In the genomic region with DNA sequence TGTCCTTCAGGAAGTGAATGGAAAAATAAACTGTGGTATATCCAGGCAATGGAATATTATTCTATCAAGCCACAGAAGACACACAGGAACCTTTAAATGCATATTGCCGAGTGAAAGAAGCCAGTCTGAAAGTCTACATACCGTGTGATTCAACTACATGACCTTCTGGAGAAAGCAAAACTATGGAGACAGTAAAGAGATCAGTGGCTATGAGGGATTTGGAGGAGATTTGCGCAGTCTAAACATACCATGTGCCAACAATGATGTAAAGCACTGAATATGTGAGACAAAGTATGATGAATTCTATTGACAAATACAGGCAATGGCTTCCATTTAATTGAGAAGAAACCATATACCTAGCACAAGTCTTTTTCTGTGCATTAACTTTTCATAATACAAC, we compare ENCODE assay signal across 20 cellular contexts.
DNase-seq lines count a peak whose midpoint lies in the region; ATAC-seq, FAIRE-seq and TF ChIP-seq lines count a peak whose summit lies in the region.
"Had no signal": no experiment of that assay in that cellular context is flagged by ENCODE, and none has a peak within 500 bp of the region (broad histone marks: within the 10 kb centered on the region; RNA-seq: fewer than 3 reads in every experiment).

No MANE protein-coding gene starts in this region.

- H3K4me1 ChIP-seq in A549 (no peaks in the 10 kb centered on the region), HEK293 (ENCODE audit: control insufficient read depth, insufficient read depth, low read length) (no peaks in the 10 kb centered on the region)
- H3K4me1 ChIP-seq: BE2C had no signal

- no peak for TF ChIP-seq CTCF in A549 (IDR thresholded peaks at IDR 0.05)
- TF ChIP-seq CTCF in HEK293 (tag by site-specific recombination; IDR thresholded peaks at IDR 0.05), result no peak

- TF ChIP-seq POLR2A in A549 (IDR thresholded peaks at IDR 0.05; ENCODE audit: low read length), result no peak

- H3K27ac ChIP-seq in A549, result no peak overlapping the region
- no peak overlapping the region for H3K27ac ChIP-seq in HEK293 (ENCODE audit: extremely low read depth, low read depth, low read length)
- H3K27ac ChIP-seq: C4-2B, HL-60 had no signal

- no peaks in the 10 kb centered on the region for H3K36me3 ChIP-seq in HEK293 (ENCODE audit: control insufficient read depth in 2 of 2, insufficient read depth in 1 of 2, low read length in 2 of 2)
- H3K36me3 ChIP-seq: BE2C had no signal

- TF ChIP-seq RAD21 in A549 (conservative IDR thresholded peaks at IDR 0.05 in 1 of 2, IDR thresholded peaks at IDR 0.05 in 1 of 2), result no peak

- CTCF ChIA-PET in A549 (lab: Yijun Ruan, JAX), result no interaction called here
- CTCF ChIA-PET in HEK293 (lab: Yijun Ruan, JAX), result no interaction called here

- H3K4me3 ChIP-seq in A549 (no peak overlapping the region), HEK293 (ENCODE audit: low read depth, low read length) (no peak overlapping the region)
- H3K4me3 ChIP-seq: GM12878, K562 had no signal

- no peak for ATAC-seq in A549
- no peak for ATAC-seq in HG03378 (IDR thresholded peaks at IDR 0.05; ENCODE audit: unreplicated experiment)
- ATAC-seq: GM12878, K562 had no signal

- POLR2A ChIA-PET in A549 (lab: Yijun Ruan, JAX), result no interaction called here
- POLR2A ChIA-PET in HEK293 (lab: Yijun Ruan, JAX), result no interaction called here

- WGBS in A549 (ENCODE audit: missing lambda C conversion rate), result 9% methylated on average over 3 of the region's 3 CpGs

- no peak overlapping the region for H3K4me2 ChIP-seq in A549

- peak; percentile 46 for FAIRE-seq in A549 (lab: Jason Lieb, UNC)
- FAIRE-seq: A204.1, D721Med, GM12878, K562 had no signal

- H3K9me3 ChIP-seq in A549, result no peaks in the 10 kb centered on the region
- no peaks in the 10 kb centered on the region for H3K9me3 ChIP-seq in HEK293 (ENCODE audit: control insufficient read depth, insufficient read depth, low read depth, low read length)
- H3K9me3 ChIP-seq: BE2C had no signal

- TF ChIP-seq EP300 in A549 (IDR thresholded peaks at IDR 0.05), result no peak

- DNase-seq in A549 (ENCODE audit: low read depth in 1 of 2, low spot score in 1 of 2), result no peak
- peak; percentile 46 for DNase-seq in EH (ENCODE audit: low read depth)
- DNase-seq in foreskin melanocyte, result peak; percentile 20
- DNase-seq in stimulated activated CD8-positive, alpha-beta memory T cell treated with anti-CD3 and anti-CD28 coated beads, Interleukin-4, amount 100 ng/mL, for 48 hours, result no peak
- no peak for DNase-seq in NCI-H187 treated with DMSO at 0.1 percent for 48 hours (lab: John Stamatoyannopoulos, UW)
- DNase-seq: BE2C; CD4-positive, alpha-beta memory T cell; COR-L47; DMS153; DMS79 treated with DMSO at 0.1 percent for 48 hours; GOT3; H9 had no signal

TF ChIP-seq in A549, 52 proteins besides CTCF, POLR2A, EP300 and RAD21:
- no peak for TF ChIP-seq CBX2 (IDR thresholded peaks at IDR 0.05; ENCODE audit: borderline replicate concordance, low read depth)
- no peak for TF ChIP-seq JUN (IDR thresholded peaks at IDR 0.05)
- no peak for TF ChIP-seq NR3C1 (IDR thresholded peaks at IDR 0.05)
- no peak for TF ChIP-seq FOXS1 (CRISPR knock-in tag; IDR thresholded peaks at IDR 0.05)
- TF ChIP-seq, protein P1, sequence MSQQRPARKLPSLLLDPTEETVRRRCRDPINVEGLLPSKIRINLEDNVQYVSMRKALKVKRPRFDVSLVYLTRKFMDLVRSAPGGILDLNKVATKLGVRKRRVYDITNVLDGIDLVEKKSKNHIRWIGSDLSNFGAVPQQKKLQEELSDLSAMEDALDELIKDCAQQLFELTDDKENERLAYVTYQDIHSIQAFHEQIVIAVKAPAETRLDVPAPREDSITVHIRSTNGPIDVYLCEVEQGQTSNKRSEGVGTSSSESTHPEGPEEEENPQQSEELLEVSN (IDR thresholded peaks at IDR 0.05; ENCODE audit: borderline replicate concordance, low read depth), result no peak
- TF ChIP-seq FOSL2 (IDR thresholded peaks at IDR 0.05), result no peak
- no peak for TF ChIP-seq FOSL2 (CRISPR knock-in tag; IDR thresholded peaks at IDR 0.05)
- TF ChIP-seq RCOR1 (IDR thresholded peaks at IDR 0.05; ENCODE audit: low read depth, low read length), result no peak
- TF ChIP-seq BHLHE40 (IDR thresholded peaks at IDR 0.05; ENCODE audit: low read depth, low read length), result no peak
- TF ChIP-seq GATA3 (IDR thresholded peaks at IDR 0.05; ENCODE audit: borderline replicate concordance), result no peak
- no peak for TF ChIP-seq TP53 (CRISPR knock-in tag; IDR thresholded peaks at IDR 0.05)
TF ChIP-seq in A549: peak in this region for 0.

TF ChIP-seq in HEK293, 187 proteins besides CTCF, POLR2A, EP300 and RAD21:
- TF ChIP-seq, protein P2, sequence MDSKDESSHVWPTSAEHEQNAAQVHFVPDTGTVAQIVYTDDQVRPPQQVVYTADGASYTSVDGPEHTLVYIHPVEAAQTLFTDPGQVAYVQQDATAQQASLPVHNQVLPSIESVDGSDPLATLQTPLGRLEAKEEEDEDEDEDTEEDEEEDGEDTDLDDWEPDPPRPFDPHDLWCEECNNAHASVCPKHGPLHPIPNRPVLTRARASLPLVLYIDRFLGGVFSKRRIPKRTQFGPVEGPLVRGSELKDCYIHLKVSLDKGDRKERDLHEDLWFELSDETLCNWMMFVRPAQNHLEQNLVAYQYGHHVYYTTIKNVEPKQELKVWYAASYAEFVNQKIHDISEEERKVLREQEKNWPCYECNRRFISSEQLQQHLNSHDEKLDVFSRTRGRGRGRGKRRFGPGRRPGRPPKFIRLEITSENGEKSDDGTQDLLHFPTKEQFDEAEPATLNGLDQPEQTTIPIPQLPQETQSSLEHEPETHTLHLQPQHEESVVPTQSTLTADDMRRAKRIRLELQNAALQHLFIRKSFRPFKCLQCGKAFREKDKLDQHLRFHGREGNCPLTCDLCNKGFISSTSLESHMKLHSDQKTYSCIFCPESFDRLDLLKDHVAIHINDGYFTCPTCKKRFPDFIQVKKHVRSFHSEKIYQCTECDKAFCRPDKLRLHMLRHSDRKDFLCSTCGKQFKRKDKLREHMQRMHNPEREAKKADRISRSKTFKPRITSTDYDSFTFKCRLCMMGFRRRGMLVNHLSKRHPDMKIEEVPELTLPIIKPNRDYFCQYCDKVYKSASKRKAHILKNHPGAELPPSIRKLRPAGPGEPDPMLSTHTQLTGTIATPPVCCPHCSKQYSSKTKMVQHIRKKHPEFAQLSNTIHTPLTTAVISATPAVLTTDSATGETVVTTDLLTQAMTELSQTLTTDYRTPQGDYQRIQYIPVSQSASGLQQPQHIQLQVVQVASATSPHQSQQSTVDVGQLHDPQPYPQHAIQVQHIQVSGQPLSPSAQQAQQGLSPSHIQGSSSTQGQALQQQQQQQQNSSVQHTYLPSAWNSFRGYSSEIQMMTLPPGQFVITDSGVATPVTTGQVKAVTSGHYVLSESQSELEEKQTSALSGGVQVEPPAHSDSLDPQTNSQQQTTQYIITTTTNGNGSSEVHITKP (tag by site-specific recombination; IDR thresholded peaks at IDR 0.05), result no peak
- TF ChIP-seq ZNF292 (tag by site-specific recombination; IDR thresholded peaks at IDR 0.05; ENCODE audit: borderline replicate concordance, low read depth), result no peak
- TF ChIP-seq ZEB2 (tag by site-specific recombination; IDR thresholded peaks at IDR 0.05), result no peak
- 0 out of 2 replicates have a peak, but pooled peaks have one; percentile 6 for TF ChIP-seq ZNF654 (tag by site-specific recombination; IDR thresholded peaks at IDR 0.05; ENCODE audit: low read depth)
- TF ChIP-seq ZNF830 (tag by site-specific recombination; IDR thresholded peaks at IDR 0.05; ENCODE audit: low read depth), result no peak
- TF ChIP-seq ZNF747 (tag by site-specific recombination; IDR thresholded peaks at IDR 0.05), result no peak

Comparison
In these comparisons a context has a peak if more than half of its experiments do, and no peak if none do; other contexts are left out.
1. DNase-seq: peak in EH (single experiment) and foreskin melanocyte (single experiment); none in A549 (0 of 2), stimulated activated CD8-positive, alpha-beta memory T cell treated with anti-CD3 and anti-CD28 coated beads, Interleukin-4, amount 100 ng/mL, for 48 hours (single experiment) and NCI-H187 treated with DMSO at 0.1 percent for 48 hours (single experiment).